In the genomic region with DNA sequence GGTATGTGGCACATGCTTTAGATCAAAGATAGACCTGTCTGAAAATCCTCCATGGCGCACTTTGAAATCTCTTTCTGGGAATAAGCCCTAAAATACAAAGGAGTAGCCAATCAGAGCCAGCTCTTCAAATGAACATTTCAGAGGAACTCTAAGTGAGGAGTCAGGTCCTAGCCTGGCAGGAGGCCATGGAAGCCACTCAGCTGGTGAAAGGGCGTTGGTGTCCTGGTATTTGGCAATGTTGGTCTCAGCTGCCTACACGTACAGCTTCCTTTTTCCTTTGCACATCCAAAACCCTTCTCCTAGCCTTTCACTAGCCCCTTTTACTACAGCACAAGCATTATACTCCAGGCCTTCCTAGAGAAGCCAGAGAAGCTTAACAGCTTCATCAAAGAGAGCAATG, we compare ENCODE assay signal across 13 cellular contexts. TPM values are rescaled to one million over a fixed set of nuclear protein-coding genes. Genes with fewer than 3 reads are reported as not detected.
A peak's percentile ranks its signal among the peaks of the same experiment; 100 is the strongest.
DNase-seq lines count a peak whose midpoint lies in the region; ATAC-seq and TF ChIP-seq lines count a peak whose summit lies in the region.
"Had no signal": no experiment of that assay in that cellular context is flagged by ENCODE, and none has a peak within 500 bp of the region (broad histone marks: within the 10 kb centered on the region; RNA-seq: fewer than 3 reads in every experiment).

No MANE protein-coding gene starts in this region.

- dilution Hi-C loops in mammary epithelial cell (cut with HindIII; ENCODE audit: low sequenced_read_pairs) = loop anchor here (5.0 kb wide), 1 partner anchor 94 kb away; no protein-coding TSS in a partner anchor

- peaks cover 11% of the 10 kb centered on the region for H3K4me1 ChIP-seq in mammary epithelial cell (ENCODE audit: insufficient read depth, low read length)
- H3K4me1 ChIP-seq in subcutaneous abdominal adipose tissue (ENCODE audit: control insufficient read depth in 5 of 5, insufficient read depth in 5 of 5, low read length in 5 of 5) = peaks cover 3 to 25% (median 18%) of the 10 kb centered on the region in 5 donors
- H3K4me1 ChIP-seq: neural progenitor cell had no signal

- peaks cover 21% of the 10 kb centered on the region for H3K4me1 Mint-ChIP-seq in MCF 10A (ENCODE audit: insufficient read depth, unreplicated experiment)
- peaks cover 24% of the 10 kb centered on the region for H3K4me1 Mint-ChIP-seq in activated naive CD8-positive, alpha-beta T cell treated with anti-CD3 and anti-CD28 coated beads for 36 hours

- intact Hi-C loops in MCF 10A (cut with micrococcal nuclease) (no loop called here), mammary epithelial cell (cut with micrococcal nuclease) (no loop called here), left cardiac atrium (cut with DNase I) (no loop called here)

- BruUV-seq in MCF 10A (replicated peaks; lab: Mats Ljungman, UMichigan) (no TSS peak), mammary epithelial cell (replicated peaks; lab: Mats Ljungman, UMichigan) (no TSS peak)

- H3K4me3 ChIP-seq in mammary epithelial cell (replicated peaks in 1 of 3; ENCODE audit: insufficient read depth in 1 of 3, low read depth in 2 of 3, low read length in 3 of 3) = no peak overlapping the region
- H3K4me3 ChIP-seq in subcutaneous abdominal adipose tissue (ENCODE audit: low read depth in 1 of 5, low read length in 5 of 5) = no peak overlapping the region
- H3K4me3 ChIP-seq: neural progenitor cell had no signal

- no peak overlapping the region for H3K27ac ChIP-seq in mammary epithelial cell (ENCODE audit: insufficient read depth, low read depth, low read length)
- H3K27ac ChIP-seq in subcutaneous abdominal adipose tissue (ENCODE audit: low read depth, low read length) = peak overlapping the region; percentile 0
- H3K27ac ChIP-seq: neural progenitor cell had no signal

- no peak overlapping the region for H3K27ac Mint-ChIP-seq in MCF 10A (ENCODE audit: low read depth, unreplicated experiment)
- peak overlapping the region; percentile 26 for H3K27ac Mint-ChIP-seq in activated naive CD8-positive, alpha-beta T cell treated with anti-CD3 and anti-CD28 coated beads for 36 hours
- H3K27ac Mint-ChIP-seq: neural progenitor cell had no signal

- peaks cover 97% of the 10 kb centered on the region for H3K36me3 Mint-ChIP-seq in MCF 10A (ENCODE audit: insufficient read depth, unreplicated experiment)
- H3K36me3 Mint-ChIP-seq in activated naive CD8-positive, alpha-beta T cell treated with anti-CD3 and anti-CD28 coated beads for 36 hours = peaks cover 21% of the 10 kb centered on the region

- WGBS in mammary epithelial cell (ENCODE audit: low coverage, missing lambda C conversion rate) = 48% methylated on average over 3 of the region's 3 CpGs

- in situ Hi-C loops in mammary epithelial cell (cut with MboI; ENCODE audit: low sequenced_read_pairs in 2 of 2) = no loop called here

- no peak overlapping the region for H3K4me3 Mint-ChIP-seq in MCF 10A (ENCODE audit: unreplicated experiment)
- no peak overlapping the region for H3K4me3 Mint-ChIP-seq in activated naive CD8-positive, alpha-beta T cell treated with anti-CD3 and anti-CD28 coated beads for 36 hours
- H3K4me3 Mint-ChIP-seq: neural progenitor cell had no signal

- no peak overlapping the region for H2AFZ ChIP-seq in mammary epithelial cell (ENCODE audit: low read depth, low read length)
- H2AFZ ChIP-seq: neural progenitor cell had no signal

- H3K27me3 ChIP-seq in mammary epithelial cell (ENCODE audit: insufficient read depth, low read length) = no peaks in the 10 kb centered on the region
- H3K27me3 ChIP-seq in subcutaneous abdominal adipose tissue (ENCODE audit: control insufficient read depth in 5 of 5, insufficient read depth in 4 of 5, low read length in 5 of 5) = no peaks in the 10 kb centered on the region
- H3K27me3 ChIP-seq: neural progenitor cell had no signal

- no peak overlapping the region for H3K9ac ChIP-seq in mammary epithelial cell (ENCODE audit: insufficient read depth, low read length)
- peak overlapping the region in 2 of 5 donors; percentile 18 to 41 for H3K9ac ChIP-seq in subcutaneous abdominal adipose tissue (ENCODE audit: low read length in 5 of 5)
- H3K9ac ChIP-seq: neural progenitor cell had no signal

- DNase-seq in MCF 10A (ENCODE audit: unreplicated experiment) (peak; percentile 49), mammary epithelial cell (no peak), left cardiac atrium (peak; percentile 64), NOMO-1 treated with dmso at 0.1 percent for 144 hours (lab: John Stamatoyannopoulos, UW; ENCODE audit: unreplicated experiment) (no peak)
- no peak for DNase-seq in activated naive CD8-positive, alpha-beta T cell treated with anti-CD3 and anti-CD28 coated beads for 36 hours
- DNase-seq: activated T-cell treated with anti-CD3 and anti-CD28 coated beads for 4 hours; NCI-H2081; NCI-H526 treated with DMSO at 0.1 percent for 48 hours; stimulated activated CD4-positive, alpha-beta T cell treated with anti-CD3 and anti-CD28 coated beads, Interleukin-4, amount 100 ng/mL, for 4 hours had no signal

- ATAC-seq in left cardiac atrium = peak in 1 of 2 donors; percentile 40
- ATAC-seq in HG03045 (IDR thresholded peaks at IDR 0.05; ENCODE audit: unreplicated experiment) = no peak
- ATAC-seq in HG02759 (IDR thresholded peaks at IDR 0.05; ENCODE audit: unreplicated experiment) = no peak

- TF ChIP-seq CTCF in MCF 10A (IDR thresholded peaks at IDR 0.05; ENCODE audit: unreplicated experiment) (no peak), mammary epithelial cell (conservative IDR thresholded peaks at IDR 0.05 in 1 of 2, IDR thresholded peaks at IDR 0.05 in 1 of 2; ENCODE audit: extremely low read depth in 1 of 2, insufficient read depth in 1 of 2, low read depth in 1 of 2, low read length in 2 of 2) (no peak)

- peaks cover 34% of the 10 kb centered on the region for H3K79me2 ChIP-seq in mammary epithelial cell (ENCODE audit: insufficient read depth, low read length)

- no peaks in the 10 kb centered on the region for H3K9me3 ChIP-seq in mammary epithelial cell (replicated peaks; ENCODE audit: insufficient read depth, low read length)
- no peaks in the 10 kb centered on the region for H3K9me3 ChIP-seq in subcutaneous abdominal adipose tissue (ENCODE audit: control insufficient read depth in 5 of 5, low read length in 5 of 5)

- no peak overlapping the region for H3K4me2 ChIP-seq in mammary epithelial cell (ENCODE audit: insufficient read depth, low read depth, low read length)
- H3K4me2 ChIP-seq: neural progenitor cell had no signal

- H3K36me3 ChIP-seq in mammary epithelial cell (ENCODE audit: insufficient read depth, low read length) (peaks cover 35% of the 10 kb centered on the region), subcutaneous abdominal adipose tissue (ENCODE audit: control insufficient read depth in 5 of 5, insufficient read depth in 5 of 5, low read length in 5 of 5) (peaks cover 7 to 71% (median 62%) of the 10 kb centered on the region in 5 donors)
- H3K36me3 ChIP-seq: neural progenitor cell had no signal

- CTCF ChIA-PET in MCF 10A (lab: Yijun Ruan, JAX) (interaction anchor here (0.6 to 1.5 kb wide), 5 partner anchors 10 to 280 kb away, joined by 3 to 7 read pairs (median 4); no protein-coding TSS in a partner anchor), mammary epithelial cell (lab: Charles Lee; ENCODE audit: low non-redundant PET) (no interaction called here)

- no peaks in the 10 kb centered on the region for H3K9me3 Mint-ChIP-seq in MCF 10A (ENCODE audit: unreplicated experiment)
- no peaks in the 10 kb centered on the region for H3K9me3 Mint-ChIP-seq in activated naive CD8-positive, alpha-beta T cell treated with anti-CD3 and anti-CD28 coated beads for 36 hours
- H3K9me3 Mint-ChIP-seq: neural progenitor cell had no signal

- no peaks in the 10 kb centered on the region for H4K20me1 ChIP-seq in mammary epithelial cell (ENCODE audit: insufficient read depth, low read length)

- no peaks in the 10 kb centered on the region for H3K27me3 Mint-ChIP-seq in MCF 10A (ENCODE audit: insufficient read depth, unreplicated experiment)
- no peaks in the 10 kb centered on the region for H3K27me3 Mint-ChIP-seq in activated naive CD8-positive, alpha-beta T cell treated with anti-CD3 and anti-CD28 coated beads for 36 hours

- POLR2A ChIA-PET in MCF 10A (lab: Yijun Ruan, JAX) = interaction anchor here (0.6 to 2.1 kb wide), 8 partner anchors 10 to 1397 kb away, joined by 3 to 12 read pairs (median 5); partner anchors contain the start of gene SEC11A

RNA-seq across cellular contexts. Expression of gene WDR73, which starts 5.5 kb away (rescaled TPM):
- 40.9 and 42.1 TPM in 2 replicates for total RNA-seq in MCF 10A (2022)
- total RNA-seq in mammary epithelial cell = 10 to 100 TPM; 23.0 to 28.1 TPM
- 20.7 TPM for polyA plus RNA-seq in mammary epithelial cell
- polyA minus RNA-seq in mammary epithelial cell = 13.7 TPM
- total RNA-seq in activated naive CD8-positive, alpha-beta T cell treated with anti-CD3 and anti-CD28 coated beads for 36 hours = 10 to 100 TPM; 22.1 to 26.3 TPM
- total RNA-seq in left cardiac atrium = 10 to 100 TPM; 13.0 to 14.7 TPM

RNA-seq across cellular contexts. Expression of gene NMB, which starts 9.5 kb away (rescaled TPM):
- total RNA-seq in MCF 10A (2022) (5.1 and 7.1 TPM in 2 replicates), mammary epithelial cell (1 to 10 TPM; 1.0 to 3.7 TPM), left cardiac atrium (10 to 100 TPM; 14.7 to 31.6 TPM)
- 4.0 TPM for polyA plus RNA-seq in mammary epithelial cell
- not detected for polyA minus RNA-seq in mammary epithelial cell
- total RNA-seq in activated naive CD8-positive, alpha-beta T cell treated with anti-CD3 and anti-CD28 coated beads for 36 hours = 1 to 10 TPM; 2.6 TPM

RNA-seq across cellular contexts. Expression of gene ZSCAN2, which starts 47.7 kb away (rescaled TPM):
- total RNA-seq in MCF 10A (2022) (4.2 and 4.3 TPM in 2 replicates), mammary epithelial cell (1 to 10 TPM; 5.0 to 6.3 TPM), left cardiac atrium (1 to 10 TPM; 4.5 to 5.0 TPM)
- polyA plus RNA-seq in mammary epithelial cell = 4.2 TPM
- polyA minus RNA-seq in mammary epithelial cell = 4.0 TPM
- total RNA-seq in activated naive CD8-positive, alpha-beta T cell treated with anti-CD3 and anti-CD28 coated beads for 36 hours = 1 to 10 TPM; 5.9 to 7.6 TPM

Comparison
In these comparisons a context has a peak if more than half of its experiments do, and no peak if none do; other contexts are left out.
1. DNase-seq: peak in MCF 10A (single experiment) and left cardiac atrium (single experiment); none in mammary epithelial cell (single experiment), activated naive CD8-positive, alpha-beta T cell treated with anti-CD3 and anti-CD28 coated beads for 36 hours (single experiment) and NOMO-1 treated with dmso at 0.1 percent for 144 hours (single experiment).